In genomic region chr1:85581802-85582686, GRCh38 we compare ENCODE assay signal across 8 cellular contexts. TPM values are rescaled to one million over a fixed set of nuclear protein-coding genes. Genes with fewer than 3 reads are reported as not detected.
DNase-seq lines count a peak whose midpoint lies in the region; ATAC-seq and TF ChIP-seq lines count a peak whose summit lies in the region.

No MANE protein-coding gene starts in this region.

- DNase-seq in SK-MEL-5 (ENCODE audit: low read depth, low spot score): peak; percentile 45
- DNase-seq in fibroblast of the conjunctiva (ENCODE audit: low read depth): peak; percentile 71
- DNase-seq in prostate gland (ENCODE audit: low spot score): peak; percentile 80
- DNase-seq in T-helper 9 cell: no peak

- 20% methylated on average over 21 of the region's 21 CpGs for WGBS in prostate gland

- no peaks in the 10 kb centered on the region for H3K9me3 ChIP-seq in prostate gland

- 0 out of 2 replicates have a peak, but pooled peaks have one; percentile 3 for TF ChIP-seq CTCF in GM12875 (IDR thresholded peaks at IDR 0.05; ENCODE audit: borderline replicate concordance, insufficient read depth, low read depth, low read length)
- peak in 3 of 4 experiments; percentile 32 to 78 (median 64) for TF ChIP-seq CTCF in prostate gland (IDR thresholded peaks at IDR 0.05)

- ATAC-seq in GM18520 (IDR thresholded peaks at IDR 0.05; ENCODE audit: unreplicated experiment) (no peak), HG03354 (IDR thresholded peaks at IDR 0.05; ENCODE audit: poor library complexity, severe bottlenecking, unreplicated experiment) (no peak), HG03280 (IDR thresholded peaks at IDR 0.05; ENCODE audit: unreplicated experiment) (no peak)

- H3K27me3 ChIP-seq in prostate gland (replicated peaks; ENCODE audit: insufficient read depth): no peaks in the 10 kb centered on the region

- peaks cover 0 to 4% of the 10 kb centered on the region in 2 donors for H3K36me3 ChIP-seq in prostate gland

- peak overlapping the region; percentile 96 to 98 for H3K27ac ChIP-seq in prostate gland

- in situ Hi-C loops in SK-MEL-5 (cut with HindIII; ENCODE audit: low pct_unique_long_range_greater_than_20kb, low sequenced_read_pairs): no loop called here

- intact Hi-C loops in prostate gland (cut with DNase I): loop anchor here (2.0 kb wide), 1 partner anchor 273 kb away; no protein-coding TSS in a partner anchor

- H3K4me3 ChIP-seq in GM12875 (ENCODE audit: low read depth, low read length) (no peak overlapping the region), prostate gland (peak overlapping the region; percentile 85 to 88)

- H3K4me1 ChIP-seq in prostate gland (replicated peaks): no peaks in the 10 kb centered on the region

- TF ChIP-seq POLR2A in prostate gland (IDR thresholded peaks at IDR 0.05): no peak

RNA-seq across cellular contexts. Expression of gene CCN1, which starts 1.5 kb away (rescaled TPM):
- total RNA-seq in SK-MEL-5 (2014; rRNA removed; shearing (Covaris generic)): 0.27 and 0.29 TPM in 2 replicates
- polyA plus RNA-seq in SK-MEL-5 (2015; cell fraction: cytosol; rRNA removed): 4.5 and 4.8 TPM in 2 replicates
- polyA plus RNA-seq in SK-MEL-5 (2015; cell fraction: nucleus; rRNA removed): 9.1 and 10.6 TPM in 2 replicates
- total RNA-seq in prostate gland: 10 to 100 TPM; 23.4 to 37.6 TPM

Comparison
In these comparisons a context has a peak if more than half of its experiments do, and no peak if none do; other contexts are left out.
1. RNA of gene CCN1, which starts 1.5 kb away (total RNA-seq): 23.4 to 37.6 TPM in prostate gland; 0.27 to 0.29 TPM in SK-MEL-5; every median in the first group is over 10 times any median in the second.